Comparison of ENCODE assay signal across 8 cellular contexts in the genomic region with DNA sequence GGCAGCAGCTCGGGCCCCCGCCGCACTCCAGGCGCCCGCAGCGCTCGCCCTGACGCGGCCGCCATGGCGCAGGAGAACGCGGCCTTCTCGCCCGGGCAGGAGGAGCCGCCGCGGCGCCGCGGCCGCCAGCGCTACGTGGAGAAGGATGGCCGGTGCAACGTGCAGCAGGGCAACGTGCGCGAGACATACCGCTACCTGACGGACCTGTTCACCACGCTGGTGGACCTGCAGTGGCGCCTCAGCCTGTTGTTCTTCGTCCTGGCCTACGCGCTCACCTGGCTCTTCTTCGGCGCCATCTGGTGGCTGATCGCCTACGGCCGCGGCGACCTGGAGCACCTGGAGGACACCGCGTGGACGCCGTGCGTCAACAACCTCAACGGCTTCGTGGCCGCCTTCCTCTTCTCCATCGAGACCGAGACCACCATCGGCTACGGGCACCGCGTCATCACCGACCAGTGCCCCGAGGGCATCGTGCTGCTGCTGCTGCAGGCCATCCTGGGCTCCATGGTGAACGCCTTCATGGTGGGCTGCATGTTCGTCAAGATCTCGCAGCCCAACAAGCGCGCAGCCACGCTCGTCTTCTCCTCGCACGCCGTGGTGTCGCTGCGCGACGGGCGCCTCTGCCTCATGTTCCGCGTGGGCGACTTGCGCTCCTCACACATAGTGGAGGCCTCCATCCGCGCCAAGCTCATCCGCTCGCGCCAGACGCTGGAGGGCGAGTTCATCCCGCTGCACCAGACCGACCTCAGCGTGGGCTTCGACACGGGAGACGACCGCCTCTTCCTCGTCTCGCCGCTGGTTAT. TPM values are rescaled to one million over a fixed set of nuclear protein-coding genes. Genes with fewer than 3 reads are reported as not detected.
DNase-seq lines count a peak whose midpoint lies in the region; ATAC-seq and TF ChIP-seq lines count a peak whose summit lies in the region.

No MANE protein-coding gene starts in this region.

- in situ Hi-C loops in ACHN (cut with HindIII; ENCODE audit: low pct_ligation_motif_present, low pct_unique_long_range_greater_than_20kb, low sequenced_read_pairs): no loop called here

- DNase-seq in ACHN (peak; percentile 41), NCI-H2107 (lab: John Stamatoyannopoulos, UW) (peak; percentile 75), activated T-cell treated with anti-CD3 and anti-CD28 coated beads for 24 hours (ENCODE audit: low read depth) (peak; percentile 61), epithelial cell of esophagus (ENCODE audit: low read depth) (peak; percentile 88), naive B cell (peak; percentile 68), CD1c-positive myeloid dendritic cell (ENCODE audit: extremely low spot score) (no peak)
- peak; percentile 58 for DNase-seq in stimulated activated naive B cell treated with anti-CD40 and anti-IgM and Interleukin-4, amounts not matched to agents 10 μg/mL and 1 μg/mL and 100 μg/mL, for 72 hours

- peak overlapping the region; percentile 51 to 87 (median 72) for H3K4me3 Mint-ChIP-seq in naive B cell
- peak overlapping the region; percentile 58 to 69 for H3K4me3 Mint-ChIP-seq in stimulated activated naive B cell treated with anti-CD40 and anti-IgM and Interleukin-4, amounts not matched to agents 10 μg/mL and 1 μg/mL and 100 μg/mL, for 72 hours

- H3K27ac Mint-ChIP-seq in naive B cell: peak overlapping the region in 4 of 6 donors; percentile 20 to 76 (median 50)
- H3K27ac Mint-ChIP-seq in stimulated activated naive B cell treated with anti-CD40 and anti-IgM and Interleukin-4, amounts not matched to agents 10 μg/mL and 1 μg/mL and 100 μg/mL, for 72 hours: no peak overlapping the region

- H3K4me1 Mint-ChIP-seq in naive B cell: peaks cover 16 to 24% (median 19%) of the 10 kb centered on the region in 3 donors
- peaks cover 8 to 20% of the 10 kb centered on the region in 2 donors for H3K4me1 Mint-ChIP-seq in stimulated activated naive B cell treated with anti-CD40 and anti-IgM and Interleukin-4, amounts not matched to agents 10 μg/mL and 1 μg/mL and 100 μg/mL, for 72 hours

- ATAC-seq in GM19452 (IDR thresholded peaks at IDR 0.05; ENCODE audit: unreplicated experiment): peak; percentile 53
- ATAC-seq in naive B cell (ENCODE audit: low read depth in 2 of 2): peak; percentile 85 to 87
- ATAC-seq in stimulated activated naive B cell treated with anti-CD40 and anti-IgM and Interleukin-4, amounts not matched to agents 10 μg/mL and 1 μg/mL and 100 μg/mL, for 72 hours (replicated peaks): peak; percentile 85 to 90

- no peaks in the 10 kb centered on the region for H3K9me3 Mint-ChIP-seq in naive B cell
- no peaks in the 10 kb centered on the region for H3K9me3 Mint-ChIP-seq in stimulated activated naive B cell treated with anti-CD40 and anti-IgM and Interleukin-4, amounts not matched to agents 10 μg/mL and 1 μg/mL and 100 μg/mL, for 72 hours

- peak; percentile 84 for TF ChIP-seq CTCF in epithelial cell of esophagus (IDR thresholded peaks at IDR 0.05; ENCODE audit: insufficient read depth, low read depth, low read length, missing control alignments)

- H3K36me3 Mint-ChIP-seq in naive B cell: peaks cover 0 to 13% of the 10 kb centered on the region in 2 donors
- H3K36me3 Mint-ChIP-seq in stimulated activated naive B cell treated with anti-CD40 and anti-IgM and Interleukin-4, amounts not matched to agents 10 μg/mL and 1 μg/mL and 100 μg/mL, for 72 hours: peaks cover 7 to 22% of the 10 kb centered on the region in 2 donors

- peaks cover 38 to 41% (median 41%) of the 10 kb centered on the region in 3 donors for H3K27me3 Mint-ChIP-seq in naive B cell
- H3K27me3 Mint-ChIP-seq in stimulated activated naive B cell treated with anti-CD40 and anti-IgM and Interleukin-4, amounts not matched to agents 10 μg/mL and 1 μg/mL and 100 μg/mL, for 72 hours: peaks cover 31 to 41% of the 10 kb centered on the region in 2 donors

- H3K4me3 ChIP-seq in epithelial cell of esophagus (ENCODE audit: low read length): no peak overlapping the region

RNA-seq across cellular contexts. Expression of gene KCNJ9, which starts 2.8 kb away (rescaled TPM):
- polyA plus RNA-seq in naive B cell (ENCODE audit: low read depth in 6 of 6): under 1 TPM in 1 of 6 donors, not detected in 5; 0.08 TPM

RNA-seq across cellular contexts. Expression of gene KCNJ10, which starts 14.2 kb away (rescaled TPM):
- polyA plus RNA-seq in naive B cell (ENCODE audit: low read depth in 6 of 6): not detected

RNA-seq across cellular contexts. Expression of gene IGSF8, which starts 14.2 kb away (rescaled TPM):
- polyA plus RNA-seq in naive B cell (ENCODE audit: low read depth in 6 of 6): 10 to 100 TPM; 33.6 to 53.1 (median 47.7) TPM

RNA-seq across cellular contexts. Expression of gene ATP1A2, which starts 31.4 kb away (rescaled TPM):
- not detected for polyA plus RNA-seq in naive B cell (ENCODE audit: low read depth in 6 of 6)

RNA-seq across cellular contexts. Expression of gene PIGM, which starts 52.4 kb away (rescaled TPM):
- 1 to 10 TPM in 5 of 6 donors, under 1 TPM in 1; 0.98 to 2.0 (median 1.5) TPM for polyA plus RNA-seq in naive B cell (ENCODE audit: low read depth in 6 of 6)
